ENCODE assay signal across 8 cellular contexts in genomic region chr12:50925342-50925651, GRCh38. TPM values are rescaled to one million over a fixed set of nuclear protein-coding genes. Genes with fewer than 3 reads are reported as not detected.
DNase-seq lines count a peak whose midpoint lies in the region; ATAC-seq and TF ChIP-seq lines count a peak whose summit lies in the region.

No MANE protein-coding gene starts in this region.

- BruUV-seq in OCI-LY7 (replicated peaks; lab: Mats Ljungman, UMichigan) = no TSS peak

- no peaks in the 10 kb centered on the region for H3K9me2 ChIP-seq in OCI-LY7 (ENCODE audit: insufficient read depth, low read length)

- peak overlapping the region; percentile 82 for H3K4me3 ChIP-seq in OCI-LY7 (ENCODE audit: low read depth, low read length, poor library complexity, severe bottlenecking)

- H3K27me3 Mint-ChIP-seq in neural crest cell (ENCODE audit: low read depth) = no peaks in the 10 kb centered on the region

- no peaks in the 10 kb centered on the region for H3K36me3 Mint-ChIP-seq in neural crest cell (ENCODE audit: low read depth)

- no peaks in the 10 kb centered on the region for H3K9me3 Mint-ChIP-seq in neural crest cell

- peak overlapping the region; percentile 99 for H3K4me2 ChIP-seq in OCI-LY7 (ENCODE audit: low read length)

- H4K20me1 ChIP-seq in OCI-LY7 (ENCODE audit: insufficient read depth, low read length) = no peaks in the 10 kb centered on the region; the same call in 1 of the 2 replicates

- H3K79me2 ChIP-seq in OCI-LY7 (ENCODE audit: insufficient read depth, low read depth, low read length) = peaks cover 54% of the 10 kb centered on the region

- no peak overlapping the region for H3K27ac Mint-ChIP-seq in neural crest cell (ENCODE audit: unreplicated experiment)

- peak; percentile 8 for ATAC-seq in GM21381 (IDR thresholded peaks at IDR 0.05; ENCODE audit: unreplicated experiment)
- peak; percentile 46 for ATAC-seq in esophagus mucosa
- ATAC-seq in GM19452 (IDR thresholded peaks at IDR 0.05; ENCODE audit: unreplicated experiment) = no peak

- CTCF ChIA-PET in OCI-LY7 (lab: Charles Lee; ENCODE audit: unreplicated experiment) = no interaction called here

- DNase-seq in OCI-LY7 (ENCODE audit: low spot score) (peak; percentile 86), neural crest cell (ENCODE audit: low read depth, low spot score) (no peak), NCI-H1048 (lab: John Stamatoyannopoulos, UW) (no peak), COLO668 (lab: John Stamatoyannopoulos, UW; ENCODE audit: unreplicated experiment) (no peak), NCI-H345 (lab: John Stamatoyannopoulos, UW) (no peak)

- POLR2A ChIA-PET in OCI-LY7 (lab: Charles Lee) = interaction anchor here (0.6 to 1.8 kb wide), 14 partner anchors 9 to 542 kb away, joined by 3 to 8 read pairs (median 3); partner anchors contain the start of genes DAZAP2 and POU6F1

- peak overlapping the region; percentile 64 for H2AFZ ChIP-seq in OCI-LY7 (ENCODE audit: low read length)

- TF ChIP-seq CTCF in OCI-LY7 (conservative IDR thresholded peaks at IDR 0.05; ENCODE audit: low read length) = no peak
- TF ChIP-seq CTCF in neural crest cell (conservative IDR thresholded peaks at IDR 0.05) = no peak

- H3K4me1 Mint-ChIP-seq in neural crest cell = peaks cover 40% of the 10 kb centered on the region

- peaks cover 19% of the 10 kb centered on the region for H3K36me3 ChIP-seq in OCI-LY7 (ENCODE audit: insufficient read depth, low read length)

- peaks cover 67% of the 10 kb centered on the region for H3K4me1 ChIP-seq in OCI-LY7 (ENCODE audit: insufficient read depth, low read length, poor library complexity, severe bottlenecking)

- H3K9me3 ChIP-seq in OCI-LY7 (ENCODE audit: low read length) = no peaks in the 10 kb centered on the region

- peak overlapping the region; percentile 79 for H3K4me3 Mint-ChIP-seq in neural crest cell

- intact Hi-C loops in OCI-LY7 (cut with micrococcal nuclease; ENCODE audit: unreplicated experiment) = loop anchor here (2.0 to 5.0 kb wide), 4 partner anchors 62 to 397 kb away; partner anchors contain the start of genes ATF1, BIN2 and SLC11A2

- peak overlapping the region; percentile 99 for H3K27ac ChIP-seq in OCI-LY7 (ENCODE audit: low read depth, low read length, poor library complexity, severe bottlenecking)

RNA-seq across cellular contexts. Expression of gene HIGD1C, which starts 27.0 kb away (rescaled TPM):
- not detected in 2 replicates for total RNA-seq in OCI-LY7 (2014; rRNA removed; shearing (Covaris generic))
- not detected in 2 replicates for total RNA-seq in OCI-LY7 (2022)
- total RNA-seq in esophagus mucosa = not detected
- total RNA-seq in neural crest cell = not detected in 2 replicates
